Comparison of ENCODE assay signal across 18 cellular contexts in genomic region chr4:120659626-120660170, GRCh38.
"Had no signal": no experiment of that assay in that cellular context is flagged by ENCODE, and none has a peak within 500 bp of the region (broad histone marks: within the 10 kb centered on the region; RNA-seq: fewer than 3 reads in every experiment).

No MANE protein-coding gene starts in this region.

- H3K27me3 ChIP-seq: adrenal gland, breast epithelium, gastroesophageal sphincter, heart right ventricle, thyroid gland had no signal

- ATAC-seq: activated CD4-positive, alpha-beta T cell treated with anti-CD3 and anti-CD28 coated beads for 36 hours; activated naive CD4-positive, alpha-beta T cell treated with anti-CD3 and anti-CD28 coated beads, Interleukin-2, amount 50 U/mL, for 72 hours; gastroesophageal sphincter; heart right ventricle; left ventricle myocardium superior had no signal

- H3K4me3 ChIP-seq: adrenal gland, breast epithelium, gastroesophageal sphincter, heart right ventricle, thyroid gland had no signal

- H3K27ac ChIP-seq: adrenal gland, breast epithelium, gastroesophageal sphincter, heart right ventricle, parathyroid adenoma, thyroid gland had no signal

- H3K9ac ChIP-seq: parathyroid adenoma had no signal

- DNase-seq: activated CD4-positive, alpha-beta T cell treated with anti-CD3 and anti-CD28 coated beads for 36 hours; activated CD4-positive, alpha-beta T cell treated with anti-CD3 and anti-CD28 coated beads, Interleukin-2, amount 50 U/mL, for 48 hours; activated gamma-delta T cell; adrenal gland; cerebellar nuclear complex; effector CD8-positive, alpha-beta T cell; heart right ventricle; immature natural killer cell; left ventricle myocardium superior; stimulated activated CD4-positive, alpha-beta T cell treated with anti-CD3 and anti-CD28 coated beads, Interleukin-2, amount 100 ng/mL, for 24 hours; stimulated activated naive CD4-positive, alpha-beta T cell treated with Interleukin-2 at 50 U/mL for 16 hours; T-helper 1 cell; T-helper 9 cell; thyroid gland had no signal

- H3K79me2 ChIP-seq: parathyroid adenoma had no signal

- H3K4me1 ChIP-seq: adrenal gland, breast epithelium, gastroesophageal sphincter, heart right ventricle, parathyroid adenoma, thyroid gland had no signal

- H3K36me3 ChIP-seq: adrenal gland, breast epithelium, gastroesophageal sphincter, heart right ventricle, thyroid gland had no signal

- H2AFZ ChIP-seq: parathyroid adenoma had no signal

- H3K9me3 ChIP-seq: adrenal gland, breast epithelium, gastroesophageal sphincter, heart right ventricle, thyroid gland had no signal
